Comparison of ENCODE assay signal across 23 cellular contexts in the genomic region with DNA sequence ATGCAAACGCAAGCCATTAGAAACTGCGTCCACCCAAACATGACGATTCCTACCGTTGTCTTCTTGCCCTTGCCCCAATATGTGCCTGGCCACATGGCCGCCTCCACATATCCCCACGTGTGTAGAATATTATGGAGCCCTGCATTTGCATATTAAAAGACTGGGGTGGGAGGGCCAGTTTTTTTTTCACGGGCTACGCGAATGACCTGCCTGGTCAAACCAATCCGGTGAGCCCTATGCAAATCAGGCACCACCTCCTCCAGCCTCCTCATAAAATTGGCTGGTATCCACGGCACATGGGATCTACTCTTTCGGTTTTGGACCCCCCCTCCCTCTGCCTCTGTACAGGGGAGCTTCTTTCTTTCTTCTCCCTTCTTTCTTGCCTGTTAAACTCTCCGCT.
"Had no signal": no experiment of that assay in that cellular context is flagged by ENCODE, and none has a peak within 500 bp of the region (broad histone marks: within the 10 kb centered on the region; RNA-seq: fewer than 3 reads in every experiment).

No MANE protein-coding gene starts in this region.

- H3K36me3 Mint-ChIP-seq: activated naive CD4-positive, alpha-beta T cell treated with anti-CD3 and anti-CD28 coated beads, Interleukin-2, amount 10 ng/mL, durations not matched to agents 7 days and 5 days; activated naive CD8-positive, alpha-beta T cell treated with anti-CD3 and anti-CD28 coated beads, Interleukin-2, amount 10 ng/mL, durations not matched to agents 7 days and 5 days had no signal

- H3K9me3 Mint-ChIP-seq: activated CD4-positive, alpha-beta memory T cell treated with anti-CD3 and anti-CD28 coated beads, Interleukin-2, amount 10 ng/mL, durations not matched to agents 7 days and 5 days; activated naive CD4-positive, alpha-beta T cell treated with anti-CD3 and anti-CD28 coated beads, Interleukin-2, amount 10 ng/mL, durations not matched to agents 7 days and 5 days; activated naive CD8-positive, alpha-beta T cell treated with anti-CD3 and anti-CD28 coated beads, Interleukin-2, amount 10 ng/mL, durations not matched to agents 7 days and 5 days; activated T-cell treated with anti-CD3 and anti-CD28 coated beads, Interleukin-2, amount 50 U/mL, for 72 hours; activated T-helper 2 cell treated with anti-CD3 and anti-CD28 coated beads, Interferon-gamma antibody, Interleukin-2, Interleukin-4, amounts not matched to agents 10 μg/mL and 5 μg/mL and 100 μg/mL, durations not matched to agents 14 hours and 24 hours and 36 hours had no signal

- H3K4me3 Mint-ChIP-seq: activated CD4-positive, alpha-beta memory T cell treated with anti-CD3 and anti-CD28 coated beads, Interleukin-2, amount 10 ng/mL, durations not matched to agents 7 days and 5 days; activated CD4-positive, alpha-beta T cell treated with anti-CD3 and anti-CD28 coated beads for 36 hours; activated naive CD4-positive, alpha-beta T cell treated with anti-CD3 and anti-CD28 coated beads, Interleukin-2, amount 10 ng/mL, durations not matched to agents 7 days and 5 days; activated naive CD8-positive, alpha-beta T cell treated with anti-CD3 and anti-CD28 coated beads, Interleukin-2, amount 10 ng/mL, durations not matched to agents 7 days and 5 days; activated T-cell treated with anti-CD3 and anti-CD28 coated beads, Interleukin-2, amount 50 U/mL, for 72 hours had no signal

- DNase-seq: activated CD4-positive, alpha-beta memory T cell treated with anti-CD3 and anti-CD28 coated beads, Interleukin-2, amount 10 ng/mL, durations not matched to agents 7 days and 5 days; activated CD4-positive, alpha-beta T cell treated with anti-CD3 and anti-CD28 coated beads for 36 hours; activated CD4-positive, alpha-beta T cell treated with anti-CD3 and anti-CD28 coated beads, Interleukin-2, amount 50 U/mL, for 1 hour; activated gamma-delta T cell treated with Interleukin-2 at 50 U/mL for 16 hours; activated naive CD4-positive, alpha-beta T cell treated with anti-CD3 and anti-CD28 coated beads, Interleukin-2, amount 10 ng/mL, durations not matched to agents 7 days and 5 days; activated naive CD8-positive, alpha-beta T cell treated with anti-CD3 and anti-CD28 coated beads, Interleukin-2, amount 10 ng/mL, durations not matched to agents 7 days and 5 days; activated T-cell treated with anti-CD3 and anti-CD28 coated beads for 4 hours; activated T-cell treated with anti-CD3 and anti-CD28 coated beads, Interleukin-2, amount 50 U/mL, for 72 hours; adrenal gland; cerebellar nuclear complex; Kasumi-1; NCI-H1048; NCI-H146; NCI-H1930; NCI-H345; NCI-H510A; NCI-H526 treated with DMSO at 0.1 percent for 48 hours; NCI-H82; SIG-M5; T-helper 2 cell; T1000 had no signal

- H3K4me1 ChIP-seq: adrenal gland had no signal

- H3K36me3 ChIP-seq: adrenal gland had no signal

- H3K4me1 Mint-ChIP-seq: activated CD4-positive, alpha-beta memory T cell treated with anti-CD3 and anti-CD28 coated beads, Interleukin-2, amount 10 ng/mL, durations not matched to agents 7 days and 5 days; activated CD4-positive, alpha-beta T cell treated with anti-CD3 and anti-CD28 coated beads for 36 hours; activated naive CD4-positive, alpha-beta T cell treated with anti-CD3 and anti-CD28 coated beads, Interleukin-2, amount 10 ng/mL, durations not matched to agents 7 days and 5 days; activated naive CD8-positive, alpha-beta T cell treated with anti-CD3 and anti-CD28 coated beads, Interleukin-2, amount 10 ng/mL, durations not matched to agents 7 days and 5 days had no signal

- H3K27ac Mint-ChIP-seq: activated CD4-positive, alpha-beta memory T cell treated with anti-CD3 and anti-CD28 coated beads, Interleukin-2, amount 10 ng/mL, durations not matched to agents 7 days and 5 days; activated CD4-positive, alpha-beta T cell treated with anti-CD3 and anti-CD28 coated beads for 36 hours; activated naive CD4-positive, alpha-beta T cell treated with anti-CD3 and anti-CD28 coated beads, Interleukin-2, amount 10 ng/mL, durations not matched to agents 7 days and 5 days; activated naive CD8-positive, alpha-beta T cell treated with anti-CD3 and anti-CD28 coated beads, Interleukin-2, amount 10 ng/mL, durations not matched to agents 7 days and 5 days; activated T-cell treated with anti-CD3 and anti-CD28 coated beads, Interleukin-2, amount 50 U/mL, for 72 hours; activated T-helper 2 cell treated with anti-CD3 and anti-CD28 coated beads, Interferon-gamma antibody, Interleukin-2, Interleukin-4, amounts not matched to agents 10 μg/mL and 5 μg/mL and 100 μg/mL, durations not matched to agents 14 hours and 24 hours and 36 hours had no signal

- H3K27ac ChIP-seq: adrenal gland, VCaP had no signal

- H3K4me3 ChIP-seq: adrenal gland had no signal

- ATAC-seq: activated CD4-positive, alpha-beta T cell treated with anti-CD3 and anti-CD28 coated beads for 36 hours; activated T-cell treated with anti-CD3 and anti-CD28 coated beads, Interleukin-2, amount 50 U/mL, for 72 hours had no signal

- H3K27me3 Mint-ChIP-seq: activated CD4-positive, alpha-beta T cell treated with anti-CD3 and anti-CD28 coated beads for 36 hours had no signal

- H3K27me3 ChIP-seq: adrenal gland had no signal

- H3K9me3 ChIP-seq: adrenal gland had no signal
